1 cellular context compared by ENCODE assay signal in the genomic region with DNA sequence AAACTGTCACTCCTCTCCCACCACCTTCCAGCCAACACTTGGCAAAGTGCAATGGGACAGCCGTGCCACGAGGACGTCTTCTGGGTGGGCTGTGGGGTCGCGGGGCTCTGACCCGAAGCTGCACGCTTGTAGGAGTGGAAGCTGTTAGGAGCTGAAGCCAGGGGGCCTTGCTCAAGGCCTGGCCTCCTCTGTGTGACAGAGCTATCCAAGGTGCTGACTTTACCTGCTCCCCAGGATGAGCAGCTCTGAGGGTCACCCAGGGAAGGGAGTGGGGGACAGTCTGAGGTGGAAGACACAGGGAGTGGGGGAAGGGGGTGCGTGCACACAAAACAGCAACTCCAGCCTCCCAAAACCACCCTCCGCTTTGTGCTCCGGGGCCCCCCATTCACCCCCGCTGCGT.
TF ChIP-seq lines count a peak whose summit lies in the region.

No MANE protein-coding gene starts in this region.

TF ChIP-seq in HepG2, 621 proteins besides CTCF, POLR2A, EP300 and RAD21 (continued from another document and continues in another):
- TF ChIP-seq ARID5B (CRISPR knock-in tag; IDR thresholded peaks at IDR 0.05), result 0 out of 2 replicates have a peak, but pooled peaks have one; percentile 18
- TF ChIP-seq SMAD3 (CRISPR knock-in tag; IDR thresholded peaks at IDR 0.05), result no peak
- TF ChIP-seq, protein P1, sequence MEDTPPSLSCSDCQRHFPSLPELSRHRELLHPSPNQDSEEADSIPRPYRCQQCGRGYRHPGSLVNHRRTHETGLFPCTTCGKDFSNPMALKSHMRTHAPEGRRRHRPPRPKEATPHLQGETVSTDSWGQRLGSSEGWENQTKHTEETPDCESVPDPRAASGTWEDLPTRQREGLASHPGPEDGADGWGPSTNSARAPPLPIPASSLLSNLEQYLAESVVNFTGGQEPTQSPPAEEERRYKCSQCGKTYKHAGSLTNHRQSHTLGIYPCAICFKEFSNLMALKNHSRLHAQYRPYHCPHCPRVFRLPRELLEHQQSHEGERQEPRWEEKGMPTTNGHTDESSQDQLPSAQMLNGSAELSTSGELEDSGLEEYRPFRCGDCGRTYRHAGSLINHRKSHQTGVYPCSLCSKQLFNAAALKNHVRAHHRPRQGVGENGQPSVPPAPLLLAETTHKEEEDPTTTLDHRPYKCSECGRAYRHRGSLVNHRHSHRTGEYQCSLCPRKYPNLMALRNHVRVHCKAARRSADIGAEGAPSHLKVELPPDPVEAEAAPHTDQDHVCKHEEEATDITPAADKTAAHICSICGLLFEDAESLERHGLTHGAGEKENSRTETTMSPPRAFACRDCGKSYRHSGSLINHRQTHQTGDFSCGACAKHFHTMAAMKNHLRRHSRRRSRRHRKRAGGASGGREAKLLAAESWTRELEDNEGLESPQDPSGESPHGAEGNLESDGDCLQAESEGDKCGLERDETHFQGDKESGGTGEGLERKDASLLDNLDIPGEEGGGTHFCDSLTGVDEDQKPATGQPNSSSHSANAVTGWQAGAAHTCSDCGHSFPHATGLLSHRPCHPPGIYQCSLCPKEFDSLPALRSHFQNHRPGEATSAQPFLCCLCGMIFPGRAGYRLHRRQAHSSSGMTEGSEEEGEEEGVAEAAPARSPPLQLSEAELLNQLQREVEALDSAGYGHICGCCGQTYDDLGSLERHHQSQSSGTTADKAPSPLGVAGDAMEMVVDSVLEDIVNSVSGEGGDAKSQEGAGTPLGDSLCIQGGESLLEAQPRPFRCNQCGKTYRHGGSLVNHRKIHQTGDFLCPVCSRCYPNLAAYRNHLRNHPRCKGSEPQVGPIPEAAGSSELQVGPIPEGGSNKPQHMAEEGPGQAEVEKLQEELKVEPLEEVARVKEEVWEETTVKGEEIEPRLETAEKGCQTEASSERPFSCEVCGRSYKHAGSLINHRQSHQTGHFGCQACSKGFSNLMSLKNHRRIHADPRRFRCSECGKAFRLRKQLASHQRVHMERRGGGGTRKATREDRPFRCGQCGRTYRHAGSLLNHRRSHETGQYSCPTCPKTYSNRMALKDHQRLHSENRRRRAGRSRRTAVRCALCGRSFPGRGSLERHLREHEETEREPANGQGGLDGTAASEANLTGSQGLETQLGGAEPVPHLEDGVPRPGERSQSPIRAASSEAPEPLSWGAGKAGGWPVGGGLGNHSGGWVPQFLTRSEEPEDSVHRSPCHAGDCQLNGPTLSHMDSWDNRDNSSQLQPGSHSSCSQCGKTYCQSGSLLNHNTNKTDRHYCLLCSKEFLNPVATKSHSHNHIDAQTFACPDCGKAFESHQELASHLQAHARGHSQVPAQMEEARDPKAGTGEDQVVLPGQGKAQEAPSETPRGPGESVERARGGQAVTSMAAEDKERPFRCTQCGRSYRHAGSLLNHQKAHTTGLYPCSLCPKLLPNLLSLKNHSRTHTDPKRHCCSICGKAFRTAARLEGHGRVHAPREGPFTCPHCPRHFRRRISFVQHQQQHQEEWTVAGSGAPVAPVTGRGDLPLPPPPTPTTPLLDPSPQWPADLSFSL (CRISPR knock-in tag; IDR thresholded peaks at IDR 0.05), result no peak
- TF ChIP-seq, protein P2, sequence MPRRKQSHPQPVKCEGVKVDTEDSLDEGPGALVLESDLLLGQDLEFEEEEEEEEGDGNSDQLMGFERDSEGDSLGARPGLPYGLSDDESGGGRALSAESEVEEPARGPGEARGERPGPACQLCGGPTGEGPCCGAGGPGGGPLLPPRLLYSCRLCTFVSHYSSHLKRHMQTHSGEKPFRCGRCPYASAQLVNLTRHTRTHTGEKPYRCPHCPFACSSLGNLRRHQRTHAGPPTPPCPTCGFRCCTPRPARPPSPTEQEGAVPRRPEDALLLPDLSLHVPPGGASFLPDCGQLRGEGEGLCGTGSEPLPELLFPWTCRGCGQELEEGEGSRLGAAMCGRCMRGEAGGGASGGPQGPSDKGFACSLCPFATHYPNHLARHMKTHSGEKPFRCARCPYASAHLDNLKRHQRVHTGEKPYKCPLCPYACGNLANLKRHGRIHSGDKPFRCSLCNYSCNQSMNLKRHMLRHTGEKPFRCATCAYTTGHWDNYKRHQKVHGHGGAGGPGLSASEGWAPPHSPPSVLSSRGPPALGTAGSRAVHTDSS (CRISPR knock-in tag; conservative IDR thresholded peaks at IDR 0.05), result no peak
- peak; percentile 70; the same call in 1 of the 2 replicates for TF ChIP-seq ZNF720 (CRISPR knock-in tag; IDR thresholded peaks at IDR 0.05)
- TF ChIP-seq ZSCAN21 (CRISPR knock-in tag; IDR thresholded peaks at IDR 0.05; ENCODE audit: borderline replicate concordance), result peak; percentile 68; the same call in 1 of the 2 replicates
- TF ChIP-seq HNRNPL (IDR thresholded peaks at IDR 0.05; ENCODE audit: low read depth, low read length), result no peak
- no peak for TF ChIP-seq ZNF652 (CRISPR knock-in tag; IDR thresholded peaks at IDR 0.05; ENCODE audit: borderline replicate concordance, low read depth)
- TF ChIP-seq ZNF451 (CRISPR knock-in tag; IDR thresholded peaks at IDR 0.05), result no peak
- TF ChIP-seq ZBTB42 (CRISPR knock-in tag; IDR thresholded peaks at IDR 0.05), result no peak
- no peak for TF ChIP-seq ELF4 (CRISPR knock-in tag; IDR thresholded peaks at IDR 0.05; ENCODE audit: borderline replicate concordance)
- TF ChIP-seq, protein P3, sequence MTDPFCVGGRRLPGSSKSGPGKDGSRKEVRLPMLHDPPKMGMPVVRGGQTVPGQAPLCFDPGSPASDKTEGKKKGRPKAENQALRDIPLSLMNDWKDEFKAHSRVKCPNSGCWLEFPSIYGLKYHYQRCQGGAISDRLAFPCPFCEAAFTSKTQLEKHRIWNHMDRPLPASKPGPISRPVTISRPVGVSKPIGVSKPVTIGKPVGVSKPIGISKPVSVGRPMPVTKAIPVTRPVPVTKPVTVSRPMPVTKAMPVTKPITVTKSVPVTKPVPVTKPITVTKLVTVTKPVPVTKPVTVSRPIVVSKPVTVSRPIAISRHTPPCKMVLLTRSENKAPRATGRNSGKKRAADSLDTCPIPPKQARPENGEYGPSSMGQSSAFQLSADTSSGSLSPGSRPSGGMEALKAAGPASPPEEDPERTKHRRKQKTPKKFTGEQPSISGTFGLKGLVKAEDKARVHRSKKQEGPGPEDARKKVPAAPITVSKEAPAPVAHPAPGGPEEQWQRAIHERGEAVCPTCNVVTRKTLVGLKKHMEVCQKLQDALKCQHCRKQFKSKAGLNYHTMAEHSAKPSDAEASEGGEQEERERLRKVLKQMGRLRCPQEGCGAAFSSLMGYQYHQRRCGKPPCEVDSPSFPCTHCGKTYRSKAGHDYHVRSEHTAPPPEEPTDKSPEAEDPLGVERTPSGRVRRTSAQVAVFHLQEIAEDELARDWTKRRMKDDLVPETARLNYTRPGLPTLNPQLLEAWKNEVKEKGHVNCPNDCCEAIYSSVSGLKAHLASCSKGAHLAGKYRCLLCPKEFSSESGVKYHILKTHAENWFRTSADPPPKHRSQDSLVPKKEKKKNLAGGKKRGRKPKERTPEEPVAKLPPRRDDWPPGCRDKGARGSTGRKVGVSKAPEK (CRISPR knock-in tag; IDR thresholded peaks at IDR 0.05; ENCODE audit: borderline replicate concordance), result no peak
- no peak for TF ChIP-seq MYC (CRISPR knock-in tag; IDR thresholded peaks at IDR 0.05; ENCODE audit: borderline replicate concordance)
- no peak for TF ChIP-seq SNAPC4 (CRISPR knock-in tag; IDR thresholded peaks at IDR 0.05)
- TF ChIP-seq MBD4 (IDR thresholded peaks at IDR 0.05; ENCODE audit: borderline replicate concordance, low read length), result no peak
- no peak for TF ChIP-seq SIN3A (IDR thresholded peaks at IDR 0.05; ENCODE audit: borderline replicate concordance, low read depth, low read length)
- no peak for TF ChIP-seq ZNF329 (CRISPR knock-in tag; IDR thresholded peaks at IDR 0.05; ENCODE audit: low read depth)
- TF ChIP-seq JUND (CRISPR knock-in tag; IDR thresholded peaks at IDR 0.05), result 0 out of 2 replicates have a peak, but pooled peaks have one; percentile 30
- TF ChIP-seq, protein P4, sequence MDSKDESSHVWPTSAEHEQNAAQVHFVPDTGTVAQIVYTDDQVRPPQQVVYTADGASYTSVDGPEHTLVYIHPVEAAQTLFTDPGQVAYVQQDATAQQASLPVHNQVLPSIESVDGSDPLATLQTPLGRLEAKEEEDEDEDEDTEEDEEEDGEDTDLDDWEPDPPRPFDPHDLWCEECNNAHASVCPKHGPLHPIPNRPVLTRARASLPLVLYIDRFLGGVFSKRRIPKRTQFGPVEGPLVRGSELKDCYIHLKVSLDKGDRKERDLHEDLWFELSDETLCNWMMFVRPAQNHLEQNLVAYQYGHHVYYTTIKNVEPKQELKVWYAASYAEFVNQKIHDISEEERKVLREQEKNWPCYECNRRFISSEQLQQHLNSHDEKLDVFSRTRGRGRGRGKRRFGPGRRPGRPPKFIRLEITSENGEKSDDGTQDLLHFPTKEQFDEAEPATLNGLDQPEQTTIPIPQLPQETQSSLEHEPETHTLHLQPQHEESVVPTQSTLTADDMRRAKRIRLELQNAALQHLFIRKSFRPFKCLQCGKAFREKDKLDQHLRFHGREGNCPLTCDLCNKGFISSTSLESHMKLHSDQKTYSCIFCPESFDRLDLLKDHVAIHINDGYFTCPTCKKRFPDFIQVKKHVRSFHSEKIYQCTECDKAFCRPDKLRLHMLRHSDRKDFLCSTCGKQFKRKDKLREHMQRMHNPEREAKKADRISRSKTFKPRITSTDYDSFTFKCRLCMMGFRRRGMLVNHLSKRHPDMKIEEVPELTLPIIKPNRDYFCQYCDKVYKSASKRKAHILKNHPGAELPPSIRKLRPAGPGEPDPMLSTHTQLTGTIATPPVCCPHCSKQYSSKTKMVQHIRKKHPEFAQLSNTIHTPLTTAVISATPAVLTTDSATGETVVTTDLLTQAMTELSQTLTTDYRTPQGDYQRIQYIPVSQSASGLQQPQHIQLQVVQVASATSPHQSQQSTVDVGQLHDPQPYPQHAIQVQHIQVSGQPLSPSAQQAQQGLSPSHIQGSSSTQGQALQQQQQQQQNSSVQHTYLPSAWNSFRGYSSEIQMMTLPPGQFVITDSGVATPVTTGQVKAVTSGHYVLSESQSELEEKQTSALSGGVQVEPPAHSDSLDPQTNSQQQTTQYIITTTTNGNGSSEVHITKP (CRISPR knock-in tag; IDR thresholded peaks at IDR 0.05; ENCODE audit: low read depth), result no peak
- TF ChIP-seq, protein P5, sequence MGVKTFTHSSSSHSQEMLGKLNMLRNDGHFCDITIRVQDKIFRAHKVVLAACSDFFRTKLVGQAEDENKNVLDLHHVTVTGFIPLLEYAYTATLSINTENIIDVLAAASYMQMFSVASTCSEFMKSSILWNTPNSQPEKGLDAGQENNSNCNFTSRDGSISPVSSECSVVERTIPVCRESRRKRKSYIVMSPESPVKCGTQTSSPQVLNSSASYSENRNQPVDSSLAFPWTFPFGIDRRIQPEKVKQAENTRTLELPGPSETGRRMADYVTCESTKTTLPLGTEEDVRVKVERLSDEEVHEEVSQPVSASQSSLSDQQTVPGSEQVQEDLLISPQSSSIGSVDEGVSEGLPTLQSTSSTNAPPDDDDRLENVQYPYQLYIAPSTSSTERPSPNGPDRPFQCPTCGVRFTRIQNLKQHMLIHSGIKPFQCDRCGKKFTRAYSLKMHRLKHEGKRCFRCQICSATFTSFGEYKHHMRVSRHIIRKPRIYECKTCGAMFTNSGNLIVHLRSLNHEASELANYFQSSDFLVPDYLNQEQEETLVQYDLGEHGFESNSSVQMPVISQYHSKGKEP (CRISPR knock-in tag; IDR thresholded peaks at IDR 0.05), result peak; percentile 55; the same call in 1 of the 2 replicates
- TF ChIP-seq HDAC2 (CRISPR knock-in tag; IDR thresholded peaks at IDR 0.05), result peak; percentile 53; the same call in 1 of the 2 replicates
- no peak for TF ChIP-seq TAF1 (CRISPR knock-in tag; IDR thresholded peaks at IDR 0.05)
- no peak for TF ChIP-seq ZBTB21 (CRISPR knock-in tag; IDR thresholded peaks at IDR 0.05)
